1 cellular context compared by ENCODE assay signal in genomic region chr5:372911-373709, GRCh38.
TF ChIP-seq lines count a peak whose summit lies in the region.

No MANE protein-coding gene starts in this region.

TF ChIP-seq in GM23338, 12 proteins besides CTCF, POLR2A, EP300 and RAD21 (continued from another document):
- TF ChIP-seq REST (IDR thresholded peaks at IDR 0.05; ENCODE audit: unreplicated experiment) (no peak), EZH2phosphoT487 (IDR thresholded peaks at IDR 0.05; ENCODE audit: unreplicated experiment) (no peak), CREB1 (CRISPR knock-in tag; IDR thresholded peaks at IDR 0.05; ENCODE audit: low read depth) (no peak), JUNB (IDR thresholded peaks at IDR 0.05; ENCODE audit: unreplicated experiment) (no peak)
